8 cellular contexts compared by ENCODE assay signal in genomic region chr3:47513125-47513929, GRCh38. TPM values are rescaled to one million over a fixed set of nuclear protein-coding genes. Genes with fewer than 3 reads are reported as not detected.
DNase-seq lines count a peak whose midpoint lies in the region; ATAC-seq, FAIRE-seq and TF ChIP-seq lines count a peak whose summit lies in the region.

TSS of gene ELP6 (minus strand) at chr3:47513712. CDS start at chr3:47513590, 122 bp downstream.

- H3K9me3 ChIP-seq in psoas muscle, result no peaks in the 10 kb centered on the region

- peak; percentile 96 for FAIRE-seq in urothelium cell line (lab: Jason Lieb, UNC)

- intact Hi-C loops in left ventricle myocardium superior (cut with micrococcal nuclease) (no loop called here), psoas muscle (cut with DNase I) (no loop called here)

- TF ChIP-seq CTCF in psoas muscle (IDR thresholded peaks at IDR 0.05), result peak; percentile 30

- H3K4me3 ChIP-seq in psoas muscle, result peak within 1 kb of the TSS; percentile 84

- WGBS in psoas muscle, 3 donors, result 0% methylated on average over 70 to 71 of the region's 71 CpGs

- H3K27ac ChIP-seq in angular gyrus (ENCODE audit: low read depth, low read length) (peak within 1 kb of the TSS; percentile 99), psoas muscle (peak within 1 kb of the TSS; percentile 96)

- H3K4me1 ChIP-seq in psoas muscle, result no peaks in the 10 kb centered on the region

- DNase-seq in NCI-H187 (lab: John Stamatoyannopoulos, UW) (peak; percentile 82 to 87), T-helper 2 cell (peak; percentile 92 to 98 (median 97)), left ventricle myocardium superior (peak; percentile 98), psoas muscle (peak; percentile 97 to 99), urothelium cell line (ENCODE audit: low spot score) (peak; percentile 98)

- peaks cover 2 to 27% of the 10 kb centered on the region in 2 donors for H3K36me3 ChIP-seq in psoas muscle (ENCODE audit: insufficient read depth in 1 of 2, low read depth in 1 of 2)

- H3K27me3 ChIP-seq in psoas muscle (ENCODE audit: insufficient read depth in 3 of 3, low read length in 2 of 3), result no peaks in the 10 kb centered on the region

- ATAC-seq in GM18499 (IDR thresholded peaks at IDR 0.05; ENCODE audit: insufficient read depth, unreplicated experiment), result peak; percentile 67
- ATAC-seq in HG02943 (IDR thresholded peaks at IDR 0.05; ENCODE audit: low read depth, unreplicated experiment), result peak; percentile 91
- ATAC-seq in left ventricle myocardium superior, result peak; percentile 99
- peak; percentile 99 to 100 (median 99) for ATAC-seq in psoas muscle

RNA-seq across cellular contexts. Expression of gene ELP6, which starts in this region (rescaled TPM):
- 18.5 TPM for total RNA-seq in left ventricle myocardium superior
- 10 to 100 TPM; 17.7 to 21.2 (median 19.3) TPM for total RNA-seq in psoas muscle
- 10 to 100 TPM; 24.3 to 50.9 (median 39.6) TPM for polyA plus RNA-seq in psoas muscle

Comparison
In these comparisons a context has a peak if more than half of its experiments do, and no peak if none do; other contexts are left out.
1. Peak in every context shown above with its lines: DNase-seq, ATAC-seq, H3K4me3 ChIP-seq and H3K27ac ChIP-seq.